Comparison of ENCODE assay signal across 1 cellular context in genomic region chr22:41799486-41800347, GRCh38.
TF ChIP-seq lines count a peak whose summit lies in the region.

No MANE protein-coding gene starts in this region.

TF ChIP-seq in HepG2, 621 proteins besides CTCF, POLR2A, EP300 and RAD21 (continued from another document and continues in another):
- no peak for TF ChIP-seq ZNF749 (CRISPR knock-in tag; IDR thresholded peaks at IDR 0.05; ENCODE audit: borderline replicate concordance)
- TF ChIP-seq ZNF607 (CRISPR knock-in tag; IDR thresholded peaks at IDR 0.05; ENCODE audit: borderline replicate concordance), result no peak
- TF ChIP-seq ZNF280D (CRISPR knock-in tag; IDR thresholded peaks at IDR 0.05), result peak; percentile 58; the same call in 1 of the 2 replicates
- no peak for TF ChIP-seq E2F2 (CRISPR knock-in tag; IDR thresholded peaks at IDR 0.05; ENCODE audit: borderline replicate concordance)
- TF ChIP-seq PAF1 (CRISPR knock-in tag; IDR thresholded peaks at IDR 0.05), result no peak
- no peak for TF ChIP-seq ZNF740 (CRISPR knock-in tag; IDR thresholded peaks at IDR 0.05)
- no peak for TF ChIP-seq GMEB1 (CRISPR knock-in tag; IDR thresholded peaks at IDR 0.05; ENCODE audit: borderline replicate concordance)
- peak; percentile 74; the same call in 1 of the 2 replicates for TF ChIP-seq BATF2 (CRISPR knock-in tag; IDR thresholded peaks at IDR 0.05)
- TF ChIP-seq DDIT3 (CRISPR knock-in tag; IDR thresholded peaks at IDR 0.05), result no peak
- TF ChIP-seq ZNF775 (CRISPR knock-in tag; IDR thresholded peaks at IDR 0.05; ENCODE audit: borderline replicate concordance), result peak; percentile 80
- TF ChIP-seq PRMT3 (CRISPR knock-in tag; IDR thresholded peaks at IDR 0.05; ENCODE audit: borderline replicate concordance, low read depth), result 0 out of 2 replicates have a peak, but pooled peaks have one; percentile 67
- TF ChIP-seq ZNF230 (CRISPR knock-in tag; IDR thresholded peaks at IDR 0.05), result peak; percentile 80
- no peak for TF ChIP-seq ZFP41 (CRISPR knock-in tag; IDR thresholded peaks at IDR 0.05; ENCODE audit: borderline replicate concordance)
- no peak for TF ChIP-seq CEBPB (IDR thresholded peaks at IDR 0.05; ENCODE audit: borderline replicate concordance, low read depth, low read length)
- TF ChIP-seq HMGXB4 (CRISPR knock-in tag; IDR thresholded peaks at IDR 0.05; ENCODE audit: borderline replicate concordance in 1 of 2, low read depth in 1 of 2), result no peak; a peak in 1 of 4 replicates
- no peak for TF ChIP-seq SSRP1 (CRISPR knock-in tag; IDR thresholded peaks at IDR 0.05)
- TF ChIP-seq DNMT3B (CRISPR knock-in tag; conservative IDR thresholded peaks at IDR 0.05), result 0 out of 2 replicates have a peak, but pooled peaks have one; percentile 26
- TF ChIP-seq ATF7-NPFF (CRISPR knock-in tag; IDR thresholded peaks at IDR 0.05; ENCODE audit: low read depth), result 0 out of 2 replicates have a peak, but pooled peaks have one; percentile 28
- TF ChIP-seq ZC3H13 (CRISPR knock-in tag; IDR thresholded peaks at IDR 0.05), result peak; percentile 76; the same call in 1 of the 2 replicates
- no peak; the same call in 1 of the 2 replicates for TF ChIP-seq JDP2 (CRISPR knock-in tag; IDR thresholded peaks at IDR 0.05; ENCODE audit: borderline replicate concordance)
- no peak for TF ChIP-seq NONO (IDR thresholded peaks at IDR 0.05)
- TF ChIP-seq NONO (CRISPR knock-in tag; conservative IDR thresholded peaks at IDR 0.05), result 0 out of 2 replicates have a peak, but pooled peaks have one; percentile 38
- no peak for TF ChIP-seq ARID4A (CRISPR knock-in tag; IDR thresholded peaks at IDR 0.05; ENCODE audit: borderline replicate concordance)
- no peak for TF ChIP-seq ZBTB7A (CRISPR knock-in tag; IDR thresholded peaks at IDR 0.05)
- peak; percentile 58; the same call in 1 of the 2 replicates for TF ChIP-seq ZNF33B (CRISPR knock-in tag; IDR thresholded peaks at IDR 0.05)
- no peak for TF ChIP-seq SMAD1 (CRISPR knock-in tag; IDR thresholded peaks at IDR 0.05; ENCODE audit: borderline replicate concordance, low read depth)
- TF ChIP-seq NR3C1 (CRISPR knock-in tag; IDR thresholded peaks at IDR 0.05), result 0 out of 2 replicates have a peak, but pooled peaks have one; percentile 1
- TF ChIP-seq ZNF318 (CRISPR knock-in tag; IDR thresholded peaks at IDR 0.05), result peak; percentile 45; the same call in 1 of the 2 replicates
